Comparison of ENCODE assay signal across 15 cellular contexts in genomic region chr6:53906842-53907241, GRCh38.
DNase-seq lines count a peak whose midpoint lies in the region; ATAC-seq and TF ChIP-seq lines count a peak whose summit lies in the region.
"Had no signal": no experiment of that assay in that cellular context is flagged by ENCODE, and none has a peak within 500 bp of the region (broad histone marks: within the 10 kb centered on the region; RNA-seq: fewer than 3 reads in every experiment).

No MANE protein-coding gene starts in this region.

- no peak overlapping the region for H4K8ac ChIP-seq in neuronal stem cell (ENCODE audit: low read depth, low read length)

- no peak for TF ChIP-seq EP300 in stomach (IDR thresholded peaks at IDR 0.05)

- no peak overlapping the region for H3K27ac Mint-ChIP-seq in MCF 10A (ENCODE audit: low read depth, unreplicated experiment)

- H3K9me3 ChIP-seq in breast epithelium (no peaks in the 10 kb centered on the region), neuronal stem cell (replicated peaks in 1 of 2; ENCODE audit: control insufficient read depth in 2 of 2, insufficient read depth in 1 of 2, low read depth in 1 of 2, low read length in 2 of 2) (no peaks in the 10 kb centered on the region), stomach (no peaks in the 10 kb centered on the region)
- H3K9me3 ChIP-seq: gastroesophageal sphincter, right lobe of liver had no signal

- no peak overlapping the region for H2BK15ac ChIP-seq in neuronal stem cell (ENCODE audit: low read length)

- no peaks in the 10 kb centered on the region for H3K27me3 Mint-ChIP-seq in MCF 10A (ENCODE audit: insufficient read depth, unreplicated experiment)
- H3K27me3 Mint-ChIP-seq: central memory CD8-positive, alpha-beta T cell had no signal

- peaks cover 39% of the 10 kb centered on the region for H3K36me3 Mint-ChIP-seq in MCF 10A (ENCODE audit: insufficient read depth, unreplicated experiment)

- no peak overlapping the region for H4K91ac ChIP-seq in neuronal stem cell (ENCODE audit: low read depth, low read length, poor library complexity)

- CTCF ChIA-PET in MCF 10A (lab: Yijun Ruan, JAX) = interaction anchor here (0.5 to 0.9 kb wide), 2 partner anchors 23 to 350 kb away, joined by 3 read pairs; no protein-coding TSS in a partner anchor

- H2BK5ac ChIP-seq in neuronal stem cell (ENCODE audit: low read length) = no peak overlapping the region

- H3K4me1 Mint-ChIP-seq in MCF 10A (ENCODE audit: insufficient read depth, unreplicated experiment) = no peaks in the 10 kb centered on the region
- H3K4me1 Mint-ChIP-seq: central memory CD8-positive, alpha-beta T cell had no signal

- DNase-seq in MCF 10A (ENCODE audit: unreplicated experiment) = peak; percentile 4
- DNase-seq in breast epithelium (ENCODE audit: low spot score in 2 of 2) = no peak
- DNase-seq in epithelial cell of proximal tubule (ENCODE audit: low read depth) = peak; percentile 83
- no peak for DNase-seq in neuronal stem cell (ENCODE audit: low spot score)
- DNase-seq in coronary artery (ENCODE audit: low spot score) = no peak
- no peak for DNase-seq in NAMALWA (ENCODE audit: low spot score)
- no peak for DNase-seq in stomach
- DNase-seq: NCI-H2227 treated with DMSO at 0.1 percent for 48 hours; right lobe of liver; stimulated activated CD4-positive, alpha-beta T cell treated with anti-CD3 and anti-CD28 coated beads, Interleukin-1b, Interleukin-23, amount 100 ng/mL, for 48 hours had no signal

- H3K4me1 ChIP-seq in breast epithelium (no peaks in the 10 kb centered on the region), neuronal stem cell (ENCODE audit: control insufficient read depth in 2 of 2, insufficient read depth in 1 of 2, low read depth in 1 of 2, low read length in 2 of 2) (peaks cover 5 to 6% of the 10 kb centered on the region in 2 donors), stomach (peaks cover 0 to 8% (median 0%) of the 10 kb centered on the region in 4 donors)
- H3K4me1 ChIP-seq: BLaER1 treated with 17β-estradiol and CSF1 and Interleukin-3, amounts not matched to agents 10 nM and 100 nM; gastroesophageal sphincter; right lobe of liver had no signal

- H3K27ac ChIP-seq in breast epithelium = peak overlapping the region in 1 of 2 donors; percentile 5
- no peak overlapping the region for H3K27ac ChIP-seq in neuronal stem cell (replicated peaks; ENCODE audit: low read length)
- H3K27ac ChIP-seq in coronary artery = no peak overlapping the region
- H3K27ac ChIP-seq in stomach = no peak overlapping the region
- H3K27ac ChIP-seq: 22Rv1; BLaER1 treated with 17β-estradiol and CSF1 and Interleukin-3, amounts not matched to agents 10 nM and 100 nM; gastroesophageal sphincter; right lobe of liver had no signal

- no peak for ATAC-seq in HG02870 (IDR thresholded peaks at IDR 0.05; ENCODE audit: unreplicated experiment)
- ATAC-seq: gastroesophageal sphincter had no signal

- H3K9ac ChIP-seq in neuronal stem cell (ENCODE audit: low read depth, low read length, poor library complexity) = peak overlapping the region; percentile 5
- H3K9ac ChIP-seq: BLaER1 treated with 17β-estradiol and CSF1 and Interleukin-3, amounts not matched to agents 10 nM and 100 nM had no signal

- H2BK120ac ChIP-seq in neuronal stem cell (ENCODE audit: low read depth, low read length) = no peak overlapping the region

- H2BK12ac ChIP-seq in neuronal stem cell (ENCODE audit: low read length) = no peak overlapping the region

- H3K27me3 ChIP-seq in breast epithelium (no peaks in the 10 kb centered on the region), neuronal stem cell (ENCODE audit: control insufficient read depth in 3 of 3, insufficient read depth in 3 of 3, low read depth in 1 of 3, low read length in 3 of 3) (no peaks in the 10 kb centered on the region), stomach (no peaks in the 10 kb centered on the region)
- H3K27me3 ChIP-seq: BLaER1 treated with 17β-estradiol and CSF1 and Interleukin-3, amounts not matched to agents 10 nM and 100 nM; gastroesophageal sphincter; right lobe of liver had no signal

- H3K18ac ChIP-seq in neuronal stem cell (ENCODE audit: low read length) = no peak overlapping the region

- intact Hi-C loops in MCF 10A (cut with micrococcal nuclease) (no loop called here), breast epithelium (cut with DNase I; ENCODE audit: low total_unique reads) (no loop called here), stomach (cut with DNase I; ENCODE audit: low total_unique reads) (no loop called here)

- WGBS in neuronal stem cell (ENCODE audit: extremely low coverage in 2 of 2, insufficient read length in 2 of 2, insufficient replicate concordance in 1 of 2), 2 donors = no CpG with 5 or more reads among the region's 3 CpGs
- 62 to 79% (median 73%) methylated on average over 3 of the region's 3 CpGs for WGBS in stomach, 5 donors

- no peak overlapping the region for H2AK5ac ChIP-seq in neuronal stem cell (ENCODE audit: low read depth, low read length)

- no peak overlapping the region for H3K23ac ChIP-seq in neuronal stem cell (ENCODE audit: low read depth, low read length, poor library complexity)

- H3K36me3 ChIP-seq in breast epithelium = no peaks in the 10 kb centered on the region
- H3K36me3 ChIP-seq in neuronal stem cell (replicated peaks in 1 of 2; ENCODE audit: control insufficient read depth in 2 of 2, insufficient read depth in 2 of 2, low read length in 2 of 2) = peaks cover 2 to 5% of the 10 kb centered on the region in 2 donors
- H3K36me3 ChIP-seq in stomach = peaks cover 3 to 47% (median 45%) of the 10 kb centered on the region in 4 donors
- H3K36me3 ChIP-seq: right lobe of liver had no signal

- TF ChIP-seq POLR2A in breast epithelium (IDR thresholded peaks at IDR 0.05) (no peak), stomach (IDR thresholded peaks at IDR 0.05) (no peak)

- H3K14ac ChIP-seq in neuronal stem cell (ENCODE audit: low read length) = no peak overlapping the region

- no peak for TF ChIP-seq CTCF in MCF 10A (IDR thresholded peaks at IDR 0.05; ENCODE audit: unreplicated experiment)
- TF ChIP-seq CTCF in breast epithelium (IDR thresholded peaks at IDR 0.05) = no peak
- TF ChIP-seq CTCF in epithelial cell of proximal tubule (conservative IDR thresholded peaks at IDR 0.05; ENCODE audit: low read depth, low read length) = no peak
- no peak for TF ChIP-seq CTCF in coronary artery (IDR thresholded peaks at IDR 0.05)
- TF ChIP-seq CTCF in stomach (IDR thresholded peaks at IDR 0.05) = no peak

- no peaks in the 10 kb centered on the region for H3K79me1 ChIP-seq in neuronal stem cell (ENCODE audit: low read depth, low read length)

- H3K4me3 ChIP-seq in breast epithelium (no peak overlapping the region), epithelial cell of proximal tubule (ENCODE audit: low read depth, low read length) (no peak overlapping the region), neuronal stem cell (ENCODE audit: low read length in 2 of 2) (no peak overlapping the region), coronary artery (no peak overlapping the region), stomach (no peak overlapping the region)
- H3K4me3 ChIP-seq: BLaER1 treated with 17β-estradiol and CSF1 and Interleukin-3, amounts not matched to agents 10 nM and 100 nM; gastroesophageal sphincter; right lobe of liver had no signal

- no peak overlapping the region for H3K4ac ChIP-seq in neuronal stem cell (ENCODE audit: low read length)

- H3K4me3 Mint-ChIP-seq in MCF 10A (ENCODE audit: unreplicated experiment) = no peak overlapping the region
- H3K4me3 Mint-ChIP-seq: central memory CD8-positive, alpha-beta T cell had no signal

- BruUV-seq in MCF 10A (replicated peaks; lab: Mats Ljungman, UMichigan) = no TSS peak

- no peak overlapping the region for H2AFZ ChIP-seq in neuronal stem cell (ENCODE audit: low read length)

- POLR2A ChIA-PET in MCF 10A (lab: Yijun Ruan, JAX) = interaction anchor here (0.5 to 2.0 kb wide), 4 partner anchors 18 to 211 kb away, joined by 3 to 6 read pairs (median 3); no protein-coding TSS in a partner anchor

- no peak overlapping the region for H3K4me2 ChIP-seq in neuronal stem cell (ENCODE audit: insufficient read depth, low read length, poor library complexity, severe bottlenecking)
- H3K4me2 ChIP-seq: BLaER1 treated with 17β-estradiol and CSF1 and Interleukin-3, amounts not matched to agents 10 nM and 100 nM had no signal

- no peaks in the 10 kb centered on the region for H3K9me3 Mint-ChIP-seq in MCF 10A (ENCODE audit: unreplicated experiment)
- H3K9me3 Mint-ChIP-seq: central memory CD8-positive, alpha-beta T cell had no signal

Comparison
In these comparisons a context has a peak if more than half of its experiments do, and no peak if none do; other contexts are left out.
1. DNase-seq: peak in MCF 10A (single experiment) and epithelial cell of proximal tubule (single experiment); none in breast epithelium (0 of 2), neuronal stem cell (single experiment), coronary artery (single experiment), NAMALWA (single experiment) and stomach (single experiment).